15 cellular contexts compared by ENCODE assay signal in the genomic region with DNA sequence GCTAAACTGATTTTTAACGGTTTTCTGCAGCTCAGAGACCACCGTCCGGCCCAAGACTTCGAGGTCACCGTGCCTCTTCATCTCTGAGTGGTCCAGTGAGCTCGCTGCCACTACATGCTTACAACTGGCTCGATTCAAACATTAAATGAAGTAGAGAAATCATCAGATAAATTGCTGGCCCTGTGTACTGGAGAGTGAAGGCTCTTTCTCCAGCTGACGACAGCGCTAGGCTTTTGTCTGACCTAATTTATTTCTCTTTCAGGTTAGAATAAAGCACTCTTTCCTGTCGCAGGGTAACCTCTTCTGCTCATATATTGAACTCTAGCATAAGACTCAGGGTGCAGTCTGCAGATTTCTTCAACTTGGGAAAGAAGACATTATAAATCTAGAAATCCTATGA. TPM values are rescaled to one million over a fixed set of nuclear protein-coding genes. Genes with fewer than 3 reads are reported as not detected.
DNase-seq lines count a peak whose midpoint lies in the region; ATAC-seq and TF ChIP-seq lines count a peak whose summit lies in the region.
"Had no signal": no experiment of that assay in that cellular context is flagged by ENCODE, and none has a peak within 500 bp of the region (broad histone marks: within the 10 kb centered on the region; RNA-seq: fewer than 3 reads in every experiment).

No MANE protein-coding gene starts in this region.

- intact Hi-C loops in activated CD4-positive, alpha-beta T cell treated with anti-CD3 and anti-CD28 coated beads for 36 hours (cut with DNase I, micrococcal nuclease), result loop anchor here (5.0 to 10.0 kb wide), 4 partner anchors 33 to 1961 kb away; no protein-coding TSS in a partner anchor
- intact Hi-C loops in spleen (cut with DNase I; ENCODE audit: low total_unique reads) (no loop called here), stomach (cut with DNase I; ENCODE audit: low total_unique reads) (no loop called here)

- no peak for TF ChIP-seq EP300 in stomach (IDR thresholded peaks at IDR 0.05)

- peak overlapping the region; percentile 97 for H3K27ac ChIP-seq in effector memory CD4-positive, alpha-beta T cell (ENCODE audit: insufficient read depth, low read length, poor library complexity, severe bottlenecking)
- H3K27ac ChIP-seq in spleen, result peak overlapping the region in 7 of 8 donors; percentile 26 to 93 (median 83)
- peak overlapping the region in 2 of 5 donors; percentile 20 to 36 for H3K27ac ChIP-seq in stomach
- H3K27ac ChIP-seq: neural progenitor cell had no signal

- CTCF ChIA-PET in activated CD4-positive, alpha-beta T cell treated with anti-CD3 and anti-CD28 coated beads for 36 hours (lab: Charles Lee), result interaction anchor here (0.7 to 5.5 kb wide), 19 partner anchors 11 to 1287 kb away, joined by 3 to 32 read pairs (median 4); no protein-coding TSS in a partner anchor

- no peaks in the 10 kb centered on the region for H3K9me3 Mint-ChIP-seq in activated CD4-positive, alpha-beta T cell treated with anti-CD3 and anti-CD28 coated beads for 36 hours (ENCODE audit: low read depth)
- no peaks in the 10 kb centered on the region for H3K9me3 Mint-ChIP-seq in T-helper 1 cell treated with Interleukin-12 subunit alpha and Interleukin-12 subunit beta and Interleukin-4 antibody, amounts not matched to agents 30 μg/mL and 1 μg/mL, for 36 hours
- H3K9me3 Mint-ChIP-seq in osteocyte (ENCODE audit: unreplicated experiment) (no peaks in the 10 kb centered on the region), mesothelial cell of epicardium (no peaks in the 10 kb centered on the region)
- H3K9me3 Mint-ChIP-seq: neural progenitor cell had no signal

- no peaks in the 10 kb centered on the region for H3K36me3 ChIP-seq in effector memory CD4-positive, alpha-beta T cell (ENCODE audit: control insufficient read depth, insufficient read depth, low read length)
- H3K36me3 ChIP-seq in spleen (no peaks in the 10 kb centered on the region), stomach (no peaks in the 10 kb centered on the region)
- H3K36me3 ChIP-seq: neural progenitor cell had no signal

- H3K4me3 ChIP-seq in effector memory CD4-positive, alpha-beta T cell (ENCODE audit: insufficient read depth, low read depth, low read length, poor library complexity, severe bottlenecking), result peak overlapping the region; percentile 58
- H3K4me3 ChIP-seq in spleen, result peak overlapping the region in 2 of 8 donors; percentile 10 to 75
- no peak overlapping the region for H3K4me3 ChIP-seq in stomach
- H3K4me3 ChIP-seq: lung had no signal

- H3K9me3 ChIP-seq in effector memory CD4-positive, alpha-beta T cell (ENCODE audit: control insufficient read depth, low read length), result no peaks in the 10 kb centered on the region
- no peaks in the 10 kb centered on the region for H3K9me3 ChIP-seq in spleen
- H3K9me3 ChIP-seq in stomach, result no peaks in the 10 kb centered on the region

- 60 to 69% (median 66%) methylated on average over 10 of the region's 10 CpGs for WGBS in spleen, 5 donors
- WGBS in stomach, 5 donors, result 63 to 76% (median 69%) methylated on average over 10 of the region's 10 CpGs

- H3K4me1 Mint-ChIP-seq in activated CD4-positive, alpha-beta T cell treated with anti-CD3 and anti-CD28 coated beads for 36 hours, result peaks cover 44% of the 10 kb centered on the region
- H3K4me1 Mint-ChIP-seq in T-helper 1 cell treated with Interleukin-12 subunit alpha and Interleukin-12 subunit beta and Interleukin-4 antibody, amounts not matched to agents 30 μg/mL and 1 μg/mL, for 36 hours (ENCODE audit: low read depth), result peaks cover 61% of the 10 kb centered on the region
- H3K4me1 Mint-ChIP-seq in osteocyte (ENCODE audit: unreplicated experiment) (peaks cover 15% of the 10 kb centered on the region), mesothelial cell of epicardium (peaks cover 80% of the 10 kb centered on the region)

- peaks cover 61% of the 10 kb centered on the region for H3K4me1 ChIP-seq in effector memory CD4-positive, alpha-beta T cell (ENCODE audit: control insufficient read depth, insufficient read depth, low read length, poor library complexity, severe bottlenecking)
- H3K4me1 ChIP-seq in spleen (peaks cover 2 to 71% (median 20%) of the 10 kb centered on the region in 6 donors), stomach (peaks cover 3 to 21% (median 17%) of the 10 kb centered on the region in 4 donors)

- peak; percentile 24 for DNase-seq in activated CD4-positive, alpha-beta T cell treated with anti-CD3 and anti-CD28 coated beads for 36 hours
- no peak for DNase-seq in activated CD4-positive, alpha-beta T cell treated with anti-CD3 and anti-CD28 coated beads for 48 hours
- no peak for DNase-seq in effector memory CD4-positive, alpha-beta T cell
- no peak for DNase-seq in spleen
- DNase-seq in osteocyte (ENCODE audit: extremely low spot score, unreplicated experiment), result no peak
- no peak for DNase-seq in stomach
- DNase-seq in mesothelial cell of epicardium (ENCODE audit: low spot score in 2 of 2, unreplicated experiment in 2 of 2), result no peak
- DNase-seq: 8988T; activated CD4-positive, CD25-positive, alpha-beta regulatory T cell treated with anti-CD3 and anti-CD28 coated beads, Interleukin-2, amount 50 U/mL, for 72 hours; NCI-H1048; NCI-H2171; stimulated activated naive CD4-positive, alpha-beta T cell treated with Interleukin-2 at 50 U/mL for 16 hours had no signal

- TF ChIP-seq POLR2A in spleen (IDR thresholded peaks at IDR 0.05) (no peak), stomach (IDR thresholded peaks at IDR 0.05) (no peak)

- H3K27me3 Mint-ChIP-seq in activated CD4-positive, alpha-beta T cell treated with anti-CD3 and anti-CD28 coated beads for 36 hours, result no peaks in the 10 kb centered on the region
- H3K27me3 Mint-ChIP-seq in T-helper 1 cell treated with Interleukin-12 subunit alpha and Interleukin-12 subunit beta and Interleukin-4 antibody, amounts not matched to agents 30 μg/mL and 1 μg/mL, for 36 hours (ENCODE audit: low read depth), result no peaks in the 10 kb centered on the region
- peaks cover 85% of the 10 kb centered on the region for H3K27me3 Mint-ChIP-seq in osteocyte (ENCODE audit: unreplicated experiment)
- peaks cover 31% of the 10 kb centered on the region for H3K27me3 Mint-ChIP-seq in mesothelial cell of epicardium (ENCODE audit: low read depth)

- H3K27me3 ChIP-seq in effector memory CD4-positive, alpha-beta T cell (replicated peaks; ENCODE audit: control insufficient read depth, insufficient read depth, low read length, poor library complexity, severe bottlenecking), result no peaks in the 10 kb centered on the region
- H3K27me3 ChIP-seq in spleen (replicated peaks in 1 of 7) (peaks cover 0 to 99% (median 63%) of the 10 kb centered on the region in 7 donors), stomach (peaks cover 22 to 100% (median 56%) of the 10 kb centered on the region in 3 donors)

- H3K4me3 Mint-ChIP-seq in activated CD4-positive, alpha-beta T cell treated with anti-CD3 and anti-CD28 coated beads for 36 hours, result peak overlapping the region; percentile 87
- peak overlapping the region; percentile 93 for H3K4me3 Mint-ChIP-seq in T-helper 1 cell treated with Interleukin-12 subunit alpha and Interleukin-12 subunit beta and Interleukin-4 antibody, amounts not matched to agents 30 μg/mL and 1 μg/mL, for 36 hours
- no peak overlapping the region for H3K4me3 Mint-ChIP-seq in osteocyte (ENCODE audit: unreplicated experiment)
- H3K4me3 Mint-ChIP-seq in mesothelial cell of epicardium, result no peak overlapping the region

- no peak for ATAC-seq in activated CD4-positive, alpha-beta T cell treated with anti-CD3 and anti-CD28 coated beads for 36 hours

- H3K36me3 Mint-ChIP-seq in activated CD4-positive, alpha-beta T cell treated with anti-CD3 and anti-CD28 coated beads for 36 hours (ENCODE audit: low read depth), result peaks cover 86% of the 10 kb centered on the region
- H3K36me3 Mint-ChIP-seq in T-helper 1 cell treated with Interleukin-12 subunit alpha and Interleukin-12 subunit beta and Interleukin-4 antibody, amounts not matched to agents 30 μg/mL and 1 μg/mL, for 36 hours (ENCODE audit: low read depth), result peaks cover 61% of the 10 kb centered on the region
- H3K36me3 Mint-ChIP-seq in osteocyte (ENCODE audit: unreplicated experiment) (no peaks in the 10 kb centered on the region), mesothelial cell of epicardium (no peaks in the 10 kb centered on the region)
- H3K36me3 Mint-ChIP-seq: neural progenitor cell had no signal

- H3K27ac Mint-ChIP-seq in activated CD4-positive, alpha-beta T cell treated with anti-CD3 and anti-CD28 coated beads for 36 hours, result peak overlapping the region; percentile 99
- H3K27ac Mint-ChIP-seq in T-helper 1 cell treated with Interleukin-12 subunit alpha and Interleukin-12 subunit beta and Interleukin-4 antibody, amounts not matched to agents 30 μg/mL and 1 μg/mL, for 36 hours, result peak overlapping the region; percentile 97
- H3K27ac Mint-ChIP-seq in osteocyte (ENCODE audit: unreplicated experiment), result no peak overlapping the region
- H3K27ac Mint-ChIP-seq in mesothelial cell of epicardium, result no peak overlapping the region
- H3K27ac Mint-ChIP-seq: neural progenitor cell had no signal

- POLR2A ChIA-PET in activated CD4-positive, alpha-beta T cell treated with anti-CD3 and anti-CD28 coated beads for 36 hours (lab: Charles Lee), result interaction anchor here (0.6 to 0.9 kb wide), 3 partner anchors 31 to 1092 kb away, joined by 3 read pairs; no protein-coding TSS in a partner anchor

- TF ChIP-seq CTCF in spleen (IDR thresholded peaks at IDR 0.05 in 8 of 11, conservative IDR thresholded peaks at IDR 0.05 in 3 of 11) (no peak), osteocyte (IDR thresholded peaks at IDR 0.05) (no peak), stomach (IDR thresholded peaks at IDR 0.05) (no peak), mesothelial cell of epicardium (IDR thresholded peaks at IDR 0.05; ENCODE audit: unreplicated experiment) (no peak)

RNA-seq across cellular contexts. Expression of a gene that starts 6.4 kb away (rescaled TPM):
- total RNA-seq in activated CD4-positive, alpha-beta T cell treated with anti-CD3 and anti-CD28 coated beads for 36 hours, result 10 to 100 TPM; 62.1 to 66.2 TPM
- 10 to 100 TPM in 6 of 7 donors, 1 to 10 TPM in 1; 7.9 to 21.1 (median 13.1) TPM for total RNA-seq in spleen
- 1 to 10 TPM in 2 of 3 donors, under 1 TPM in 1; 0.74 to 1.5 (median 1.4) TPM for polyA plus RNA-seq in spleen
- 0.16 and 0.18 TPM in 2 replicates for total RNA-seq in osteocyte
- total RNA-seq in stomach, result 1 to 10 TPM in 4 of 5 donors, not detected in 1; 1.3 to 9.6 (median 2.0) TPM
- under 1 TPM; 0.15 to 0.90 (median 0.19) TPM for polyA plus RNA-seq in stomach
- 11.6 to 12.3 TPM (median 11.8 TPM) in 3 replicates for total RNA-seq in mesothelial cell of epicardium

Comparison
In these comparisons a context has a peak if more than half of its experiments do, and no peak if none do; other contexts are left out.
1. H3K27ac Mint-ChIP-seq: peak in activated CD4-positive, alpha-beta T cell treated with anti-CD3 and anti-CD28 coated beads for 36 hours (single experiment) and T-helper 1 cell treated with Interleukin-12 subunit alpha and Interleukin-12 subunit beta and Interleukin-4 antibody, amounts not matched to agents 30 μg/mL and 1 μg/mL, for 36 hours (single experiment); none in osteocyte (single experiment) and mesothelial cell of epicardium (single experiment).
2. H3K4me3 Mint-ChIP-seq: peak in activated CD4-positive, alpha-beta T cell treated with anti-CD3 and anti-CD28 coated beads for 36 hours (single experiment) and T-helper 1 cell treated with Interleukin-12 subunit alpha and Interleukin-12 subunit beta and Interleukin-4 antibody, amounts not matched to agents 30 μg/mL and 1 μg/mL, for 36 hours (single experiment); none in osteocyte (single experiment) and mesothelial cell of epicardium (single experiment).
3. intact Hi-C loops: an anchor here in activated CD4-positive, alpha-beta T cell treated with anti-CD3 and anti-CD28 coated beads for 36 hours (5.0 to 10.0 kb wide); none called in spleen and stomach.